13 cellular contexts compared by ENCODE assay signal in the genomic region with DNA sequence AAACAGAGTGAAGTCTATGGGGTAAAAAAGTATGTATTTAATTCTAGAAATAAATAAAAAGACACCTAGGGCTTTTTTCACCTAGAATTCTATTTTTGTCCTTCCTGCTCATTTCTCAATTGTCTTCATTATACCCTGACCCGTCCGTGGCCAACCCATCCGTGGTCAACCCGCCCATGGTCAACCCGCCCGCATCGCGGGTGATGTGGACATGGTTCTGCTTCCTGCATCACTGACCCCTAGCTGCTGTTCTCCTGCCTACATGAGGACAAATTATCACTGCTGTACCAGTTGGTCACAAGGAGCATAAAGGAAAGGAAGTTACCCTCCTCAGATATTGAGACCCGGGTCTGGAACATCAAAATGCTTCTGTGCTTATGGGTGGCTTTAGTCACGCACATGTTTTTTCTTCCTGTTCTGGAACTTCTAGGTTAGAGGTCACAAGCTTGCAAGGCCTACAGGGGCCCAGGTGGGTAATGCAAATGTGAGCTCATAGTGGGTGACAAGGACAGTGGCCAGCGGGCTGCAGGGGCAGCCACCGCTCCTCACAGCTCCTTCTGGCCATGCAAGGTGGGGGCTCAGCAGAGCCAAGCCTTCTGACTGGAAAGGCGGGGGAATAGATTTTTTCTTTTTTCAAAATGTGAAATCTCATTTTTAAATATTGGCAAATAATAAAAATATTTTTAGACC. TPM values are rescaled to one million over a fixed set of nuclear protein-coding genes. Genes with fewer than 3 reads are reported as not detected.
A peak's percentile ranks its signal among the peaks of the same experiment; 100 is the strongest.
DNase-seq lines count a peak whose midpoint lies in the region; ATAC-seq and TF ChIP-seq lines count a peak whose summit lies in the region.
"Had no signal": no experiment of that assay in that cellular context is flagged by ENCODE, and none has a peak within 500 bp of the region (broad histone marks: within the 10 kb centered on the region; RNA-seq: fewer than 3 reads in every experiment).

No MANE protein-coding gene starts in this region.

- TF ChIP-seq CTCF in RWPE1 (conservative IDR thresholded peaks at IDR 0.05; ENCODE audit: low read depth), result no peak
- TF ChIP-seq CTCF in choroid plexus epithelial cell (conservative IDR thresholded peaks at IDR 0.05; ENCODE audit: low read depth, low read length), result peak; percentile 12

- peak overlapping the region; percentile 16 for H3K27ac ChIP-seq in RWPE1
- H3K27ac ChIP-seq: 22Rv1 had no signal

- H3K4me3 ChIP-seq in choroid plexus epithelial cell (ENCODE audit: low read depth, low read length), result no peak overlapping the region
- H3K4me3 ChIP-seq: MG63 had no signal

- DNase-seq in T-helper 1 cell (no peak), RWPE1 (ENCODE audit: low spot score) (no peak), choroid plexus epithelial cell (ENCODE audit: low read depth) (no peak), NCI-H2029 treated with DMSO at 0.1 percent for 48 hours (lab: John Stamatoyannopoulos, UW) (no peak), mesenteric fat pad (ENCODE audit: low spot score) (no peak)
- peak in 1 of 2 donors; percentile 46 for DNase-seq in stimulated activated effector memory CD8-positive, alpha-beta T cell treated with anti-CD3 and anti-CD28 coated beads, Interleukin-12 subunit alpha, Interleukin-12 subunit beta, amount 100 ng/mL, for 72 hours (ENCODE audit: low spot score in 2 of 2)
- DNase-seq: MG63, NCI-H226, OCI-M1 had no signal

- CTCF ChIA-PET in RWPE1 (lab: Yijun Ruan, JAX), result interaction anchor here (0.6 to 2.0 kb wide), 7 partner anchors 8 to 82 kb away, joined by 3 to 11 read pairs (median 5); no protein-coding TSS in a partner anchor

- no peaks in the 10 kb centered on the region for H3K9me3 Mint-ChIP-seq in T-helper 1 cell treated with Interleukin-12 subunit alpha and Interleukin-12 subunit beta and Interleukin-4 antibody, amounts not matched to agents 30 μg/mL and 1 μg/mL, for 36 hours
- no peaks in the 10 kb centered on the region for H3K9me3 Mint-ChIP-seq in stimulated activated effector memory CD8-positive, alpha-beta T cell treated with anti-CD3 and anti-CD28 coated beads, Interleukin-12 subunit alpha, Interleukin-12 subunit beta, amount 100 ng/mL, for 72 hours
- H3K9me3 Mint-ChIP-seq: CD14-positive monocyte had no signal

- H3K36me3 Mint-ChIP-seq in T-helper 1 cell treated with Interleukin-12 subunit alpha and Interleukin-12 subunit beta and Interleukin-4 antibody, amounts not matched to agents 30 μg/mL and 1 μg/mL, for 36 hours (ENCODE audit: low read depth), result peaks cover 35% of the 10 kb centered on the region
- H3K36me3 Mint-ChIP-seq in stimulated activated effector memory CD8-positive, alpha-beta T cell treated with anti-CD3 and anti-CD28 coated beads, Interleukin-12 subunit alpha, Interleukin-12 subunit beta, amount 100 ng/mL, for 72 hours, result peaks cover 31% of the 10 kb centered on the region

- H3K4me3 Mint-ChIP-seq in T-helper 1 cell treated with Interleukin-12 subunit alpha and Interleukin-12 subunit beta and Interleukin-4 antibody, amounts not matched to agents 30 μg/mL and 1 μg/mL, for 36 hours, result peak overlapping the region; percentile 69
- peak overlapping the region; percentile 55 for H3K4me3 Mint-ChIP-seq in stimulated activated effector memory CD8-positive, alpha-beta T cell treated with anti-CD3 and anti-CD28 coated beads, Interleukin-12 subunit alpha, Interleukin-12 subunit beta, amount 100 ng/mL, for 72 hours
- H3K4me3 Mint-ChIP-seq: CD14-positive monocyte had no signal

- no peak for ATAC-seq in stimulated activated effector memory CD8-positive, alpha-beta T cell treated with anti-CD3 and anti-CD28 coated beads, Interleukin-12 subunit alpha, Interleukin-12 subunit beta, amount 100 ng/mL, for 72 hours
- no peak for ATAC-seq in GM19023 (IDR thresholded peaks at IDR 0.05; ENCODE audit: unreplicated experiment)

- H3K4me1 Mint-ChIP-seq in T-helper 1 cell treated with Interleukin-12 subunit alpha and Interleukin-12 subunit beta and Interleukin-4 antibody, amounts not matched to agents 30 μg/mL and 1 μg/mL, for 36 hours (ENCODE audit: low read depth), result peaks cover 47% of the 10 kb centered on the region
- peaks cover 60% of the 10 kb centered on the region for H3K4me1 Mint-ChIP-seq in stimulated activated effector memory CD8-positive, alpha-beta T cell treated with anti-CD3 and anti-CD28 coated beads, Interleukin-12 subunit alpha, Interleukin-12 subunit beta, amount 100 ng/mL, for 72 hours

- H3K27me3 Mint-ChIP-seq in T-helper 1 cell treated with Interleukin-12 subunit alpha and Interleukin-12 subunit beta and Interleukin-4 antibody, amounts not matched to agents 30 μg/mL and 1 μg/mL, for 36 hours (ENCODE audit: low read depth), result no peaks in the 10 kb centered on the region

- POLR2A ChIA-PET in RWPE1 (lab: Yijun Ruan, JAX; ENCODE audit: low non-redundant PET), result no interaction called here

- H3K27ac Mint-ChIP-seq in T-helper 1 cell treated with Interleukin-12 subunit alpha and Interleukin-12 subunit beta and Interleukin-4 antibody, amounts not matched to agents 30 μg/mL and 1 μg/mL, for 36 hours, result peak overlapping the region; percentile 80
- peak overlapping the region; percentile 78 for H3K27ac Mint-ChIP-seq in stimulated activated effector memory CD8-positive, alpha-beta T cell treated with anti-CD3 and anti-CD28 coated beads, Interleukin-12 subunit alpha, Interleukin-12 subunit beta, amount 100 ng/mL, for 72 hours

RNA-seq across cellular contexts. Expression of a gene that starts 15.5 kb away (rescaled TPM):
- total RNA-seq in mesenteric fat pad, result 24.2 TPM

RNA-seq across cellular contexts. Expression of a gene that starts 47.5 kb away (rescaled TPM):
- 41.6 TPM for total RNA-seq in mesenteric fat pad

RNA-seq across cellular contexts. Expression of a gene that starts 52.0 kb away (rescaled TPM):
- total RNA-seq in mesenteric fat pad, result 64.7 TPM
